In the genomic region with DNA sequence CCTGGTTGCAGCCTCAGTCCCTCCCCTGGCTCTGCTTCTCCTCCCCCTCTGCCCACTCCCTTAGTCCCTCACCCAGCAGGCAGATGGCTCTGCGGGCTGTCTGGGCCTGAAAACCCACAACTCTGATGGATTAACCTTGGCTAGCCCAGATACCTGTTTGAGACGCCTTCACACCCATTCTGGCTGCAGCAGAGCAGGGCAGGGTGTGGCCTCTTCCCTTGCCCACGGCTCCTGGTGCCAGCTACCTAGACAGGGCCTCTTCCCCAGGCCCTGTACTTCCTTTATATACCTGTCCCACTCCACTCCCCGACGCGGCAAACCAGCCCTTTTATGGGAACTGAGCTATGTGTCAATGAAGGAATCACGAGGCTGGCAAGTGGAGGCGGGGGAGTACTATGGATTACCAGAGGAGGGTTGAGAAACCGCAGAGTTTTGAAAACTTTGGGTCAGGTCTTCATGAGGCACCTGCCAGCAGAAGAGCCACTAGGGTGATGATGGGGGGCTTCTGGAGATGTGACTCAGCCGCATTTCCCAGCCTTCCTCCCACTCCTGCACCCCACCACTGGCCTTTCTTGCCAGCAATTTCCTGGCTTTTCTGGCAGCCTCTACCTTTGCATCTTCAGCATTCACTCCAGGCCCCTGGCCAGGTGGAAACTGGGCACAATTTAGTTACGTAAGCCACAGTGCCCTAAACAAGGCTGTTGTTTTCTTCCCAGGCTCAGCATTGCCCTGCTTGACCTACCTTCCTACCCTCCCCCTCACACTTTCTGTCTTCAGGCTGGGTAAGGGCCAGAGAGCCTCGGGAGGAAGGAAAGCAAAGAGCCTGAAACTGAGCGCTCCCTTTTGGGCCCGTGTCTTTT, we compare ENCODE assay signal across 11 cellular contexts. TPM values are rescaled to one million over a fixed set of nuclear protein-coding genes. Genes with fewer than 3 reads are reported as not detected.
DNase-seq lines count a peak whose midpoint lies in the region; ATAC-seq and TF ChIP-seq lines count a peak whose summit lies in the region.
"Had no signal": no experiment of that assay in that cellular context is flagged by ENCODE, and none has a peak within 500 bp of the region (broad histone marks: within the 10 kb centered on the region; RNA-seq: fewer than 3 reads in every experiment).

A gene (minus strand): TSS at position 259 of the 860 bp plus-strand sequence. CDS start 81 bp downstream, at position 178.

- ATAC-seq in HG02763 (IDR thresholded peaks at IDR 0.05; ENCODE audit: unreplicated experiment): no peak
- ATAC-seq in GM21381 (IDR thresholded peaks at IDR 0.05; ENCODE audit: unreplicated experiment): no peak

- TF ChIP-seq POLR2A in sigmoid colon (IDR thresholded peaks at IDR 0.05): no peak

- peaks cover 0 to 3% (median 0%) of the 10 kb centered on the region in 4 donors for H3K9me3 ChIP-seq in sigmoid colon
- H3K9me3 ChIP-seq: tibial artery had no signal

- no peak within 1 kb of the TSS for H3K4me3 ChIP-seq in sigmoid colon
- H3K4me3 ChIP-seq: tibial artery had no signal

- intact Hi-C loops in sigmoid colon (cut with DNase I): no loop called here

- no peak for TF ChIP-seq CTCF in sigmoid colon (IDR thresholded peaks at IDR 0.05)

- in situ Hi-C loops in KBM-7 (cut with MboI; ENCODE audit: low pct_unique_long_range_greater_than_20kb, low sequenced_read_pairs): no loop called here

- DNase-seq in KBM-7 (peak; percentile 70), amniotic epithelial cell (ENCODE audit: low read depth) (peak; percentile 80), inferior parietal cortex (ENCODE audit: extremely low spot score) (peak; percentile 49), sigmoid colon (peak; percentile 64), D341Med (ENCODE audit: low spot score) (no peak), amniotic stem cell (lab: John Stamatoyannopoulos, UW) (no peak)

- H3K27me3 ChIP-seq in sigmoid colon: no peaks in the 10 kb centered on the region
- H3K27me3 ChIP-seq: tibial artery had no signal

- no peaks in the 10 kb centered on the region for H3K36me3 ChIP-seq in sigmoid colon
- H3K36me3 ChIP-seq: tibial artery had no signal

- no peak for TF ChIP-seq EP300 in sigmoid colon (IDR thresholded peaks at IDR 0.05)

- no peaks in the 10 kb centered on the region for H3K4me1 ChIP-seq in sigmoid colon

- 35 to 48% methylated on average over 14 of the region's 14 CpGs for WGBS in sigmoid colon, 2 donors

- no peak within 1 kb of the TSS for H3K27ac ChIP-seq in sigmoid colon
- H3K27ac ChIP-seq: tibial artery had no signal

RNA-seq across cellular contexts. Expression of the gene that starts here (rescaled TPM):
- total RNA-seq in sigmoid colon: 1 to 10 TPM in 3 of 4 donors, not detected in 1; 2.2 to 9.1 (median 2.6) TPM
- 10 to 100 TPM in 1 of 3 donors, 1 to 10 TPM in 2; 1.2 to 28.8 (median 4.9) TPM for polyA plus RNA-seq in sigmoid colon
- total RNA-seq: activated T-helper 1 cell treated with anti-CD3 and anti-CD28 coated beads, Interleukin-12 subunit alpha, Interleukin-12 subunit beta, Interleukin-2, Interleukin-4 antibody, amounts not matched to agents 30 ng/mL and 10 ng/mL and 1 ng/mL, durations not matched to agents 14 hours and 24 hours and 36 hours had no signal
- polyA plus RNA-seq: IgD-negative memory B cell had no signal

Comparison
In these comparisons a context has a peak if more than half of its experiments do, and no peak if none do; other contexts are left out.
1. DNase-seq: peak in KBM-7 (single experiment), amniotic epithelial cell (single experiment), inferior parietal cortex (single experiment) and sigmoid colon (single experiment); none in D341Med (single experiment) and amniotic stem cell (single experiment).